11 cellular contexts compared by ENCODE assay signal in genomic region chr12:66132408-66132807, GRCh38. TPM values are rescaled to one million over a fixed set of nuclear protein-coding genes. Genes with fewer than 3 reads are reported as not detected.
A peak's percentile ranks its signal among the peaks of the same experiment; 100 is the strongest.
DNase-seq lines count a peak whose midpoint lies in the region; ATAC-seq, FAIRE-seq and TF ChIP-seq lines count a peak whose summit lies in the region.
"Had no signal": no experiment of that assay in that cellular context is flagged by ENCODE, and none has a peak within 500 bp of the region (broad histone marks: within the 10 kb centered on the region; RNA-seq: fewer than 3 reads in every experiment).

No MANE protein-coding gene starts in this region.

- no peak overlapping the region for H3K27ac Mint-ChIP-seq in activated CD8-positive, alpha-beta T cell treated with anti-CD3 and anti-CD28 coated beads for 36 hours
- peak overlapping the region in 3 of 6 donors; percentile 11 to 39 (median 32) for H3K27ac Mint-ChIP-seq in immature natural killer cell
- H3K27ac Mint-ChIP-seq in activated CD8-positive, alpha-beta memory T cell treated with anti-CD3 and anti-CD28 coated beads, Interleukin-2, amount 10 ng/mL, durations not matched to agents 7 days and 5 days: no peak overlapping the region

- H3K9me3 ChIP-seq in HEK293 (ENCODE audit: control insufficient read depth, insufficient read depth, low read depth, low read length): no peaks in the 10 kb centered on the region
- H3K9me3 ChIP-seq in small intestine (ENCODE audit: control insufficient read depth, low read depth): no peaks in the 10 kb centered on the region
- H3K9me3 ChIP-seq: transverse colon had no signal

- H3K4me3 ChIP-seq in HEK293 (ENCODE audit: low read depth, low read length) (no peak overlapping the region), small intestine (ENCODE audit: low read depth in 1 of 2, low read length in 2 of 2) (no peak overlapping the region)

- no peak for FAIRE-seq in small intestine (lab: Jason Lieb, UNC)

- intact Hi-C loops in activated CD8-positive, alpha-beta T cell treated with anti-CD3 and anti-CD28 coated beads for 36 hours (cut with micrococcal nuclease): no loop called here

- H3K9me3 Mint-ChIP-seq in activated CD8-positive, alpha-beta T cell treated with anti-CD3 and anti-CD28 coated beads for 36 hours: no peaks in the 10 kb centered on the region
- H3K9me3 Mint-ChIP-seq in immature natural killer cell: no peaks in the 10 kb centered on the region
- H3K9me3 Mint-ChIP-seq in activated CD8-positive, alpha-beta memory T cell treated with anti-CD3 and anti-CD28 coated beads, Interleukin-2, amount 10 ng/mL, durations not matched to agents 7 days and 5 days (ENCODE audit: low read depth): no peaks in the 10 kb centered on the region

- ATAC-seq in activated CD8-positive, alpha-beta T cell treated with anti-CD3 and anti-CD28 coated beads for 36 hours: no peak
- no peak for ATAC-seq in activated CD8-positive, alpha-beta memory T cell treated with anti-CD3 and anti-CD28 coated beads, Interleukin-2, amount 10 ng/mL, durations not matched to agents 7 days and 5 days

- DNase-seq in AG20443 (ENCODE audit: low spot score) (peak; percentile 39), immature natural killer cell (no peak), small intestine (no peak), GM13977 (ENCODE audit: low spot score) (no peak), NCI-H2107 treated with DMSO at 0.1 percent for 48 hours (lab: John Stamatoyannopoulos, UW; ENCODE audit: unreplicated experiment) (no peak)
- no peak for DNase-seq in activated CD8-positive, alpha-beta T cell treated with anti-CD3 and anti-CD28 coated beads for 36 hours
- no peak for DNase-seq in activated CD8-positive, alpha-beta memory T cell treated with anti-CD3 and anti-CD28 coated beads, Interleukin-2, amount 10 ng/mL, durations not matched to agents 7 days and 5 days
- DNase-seq: activated CD8-positive, alpha-beta memory T cell treated with anti-CD3 and anti-CD28 coated beads, Interleukin-2, amount 50 U/mL, for 4 hours; NCI-H526 treated with DMSO at 0.1 percent for 48 hours; transverse colon had no signal

- peaks cover 33% of the 10 kb centered on the region for H3K36me3 Mint-ChIP-seq in activated CD8-positive, alpha-beta T cell treated with anti-CD3 and anti-CD28 coated beads for 36 hours (ENCODE audit: low read depth)
- peaks cover 7 to 15% (median 11%) of the 10 kb centered on the region in 3 donors for H3K36me3 Mint-ChIP-seq in immature natural killer cell
- H3K36me3 Mint-ChIP-seq in activated CD8-positive, alpha-beta memory T cell treated with anti-CD3 and anti-CD28 coated beads, Interleukin-2, amount 10 ng/mL, durations not matched to agents 7 days and 5 days: peaks cover 34% of the 10 kb centered on the region

- peaks cover 33% of the 10 kb centered on the region for H3K4me1 Mint-ChIP-seq in activated CD8-positive, alpha-beta T cell treated with anti-CD3 and anti-CD28 coated beads for 36 hours (ENCODE audit: low read depth)
- H3K4me1 Mint-ChIP-seq in immature natural killer cell: peaks cover 35 to 50% of the 10 kb centered on the region in 2 donors
- peaks cover 48% of the 10 kb centered on the region for H3K4me1 Mint-ChIP-seq in activated CD8-positive, alpha-beta memory T cell treated with anti-CD3 and anti-CD28 coated beads, Interleukin-2, amount 10 ng/mL, durations not matched to agents 7 days and 5 days

- H3K27ac ChIP-seq in HEK293 (ENCODE audit: extremely low read depth, low read depth, low read length) (no peak overlapping the region), small intestine (ENCODE audit: low read depth in 1 of 2, low read length in 1 of 2) (no peak overlapping the region)
- H3K27ac ChIP-seq: transverse colon had no signal

- H3K36me3 ChIP-seq in HEK293 (ENCODE audit: control insufficient read depth in 2 of 2, insufficient read depth in 1 of 2, low read length in 2 of 2) (peaks cover 18 to 32% of the 10 kb centered on the region in 2 experiments), small intestine (ENCODE audit: control insufficient read depth in 2 of 2, insufficient read depth in 2 of 2, low read length in 2 of 2) (peaks cover 4 to 5% of the 10 kb centered on the region in 2 donors)

- H3K27me3 ChIP-seq in small intestine (ENCODE audit: control insufficient read depth in 2 of 2, insufficient read depth in 2 of 2, low read length in 2 of 2): no peaks in the 10 kb centered on the region
- H3K27me3 ChIP-seq: transverse colon had no signal

- H3K27me3 Mint-ChIP-seq in activated CD8-positive, alpha-beta T cell treated with anti-CD3 and anti-CD28 coated beads for 36 hours: no peaks in the 10 kb centered on the region
- peaks cover 5 to 12% (median 7%) of the 10 kb centered on the region in 3 donors for H3K27me3 Mint-ChIP-seq in immature natural killer cell (ENCODE audit: low read depth in 3 of 3)
- no peaks in the 10 kb centered on the region for H3K27me3 Mint-ChIP-seq in activated CD8-positive, alpha-beta memory T cell treated with anti-CD3 and anti-CD28 coated beads, Interleukin-2, amount 10 ng/mL, durations not matched to agents 7 days and 5 days

- in situ Hi-C loops in GM13977 (cut with MboI; ENCODE audit: low pct_unique_long_range_greater_than_20kb, low sequenced_read_pairs, unreplicated experiment): no loop called here

- POLR2A ChIA-PET in HEK293 (lab: Yijun Ruan, JAX): interaction anchor here (3.3 kb wide), 1 partner anchor 37 kb away, joined by 36 read pairs; the partner anchor contains the start of gene TMBIM4
- POLR2A ChIA-PET in activated CD8-positive, alpha-beta T cell treated with anti-CD3 and anti-CD28 coated beads for 36 hours (lab: Charles Lee): interaction anchor here (2.7 kb wide), 1 partner anchor 38 kb away, joined by 24 read pairs; the partner anchor contains the start of gene TMBIM4

- peak overlapping the region; percentile 97 for H3K4me3 Mint-ChIP-seq in activated CD8-positive, alpha-beta T cell treated with anti-CD3 and anti-CD28 coated beads for 36 hours
- H3K4me3 Mint-ChIP-seq in immature natural killer cell: peak overlapping the region in 4 of 5 donors; percentile 17 to 59 (median 50)
- H3K4me3 Mint-ChIP-seq in activated CD8-positive, alpha-beta memory T cell treated with anti-CD3 and anti-CD28 coated beads, Interleukin-2, amount 10 ng/mL, durations not matched to agents 7 days and 5 days: no peak overlapping the region

- CTCF ChIA-PET in HEK293 (lab: Yijun Ruan, JAX): interaction anchor here (1.1 to 2.8 kb wide), 3 partner anchors 13 to 37 kb away, joined by 3 to 12 read pairs (median 5); no protein-coding TSS in a partner anchor
- CTCF ChIA-PET in activated CD8-positive, alpha-beta T cell treated with anti-CD3 and anti-CD28 coated beads for 36 hours (lab: Charles Lee): interaction anchor here (1.0 to 2.7 kb wide), 3 partner anchors 25 to 276 kb away, joined by 3 to 7 read pairs (median 4); no protein-coding TSS in a partner anchor
- CTCF ChIA-PET in activated CD8-positive, alpha-beta memory T cell treated with anti-CD3 and anti-CD28 coated beads, Interleukin-2, amount 10 ng/mL, durations not matched to agents 7 days and 5 days (lab: Charles Lee): interaction anchor here (0.9 kb wide), 1 partner anchor 13 kb away, joined by 3 read pairs; no protein-coding TSS in a partner anchor

- no peak for TF ChIP-seq CTCF in HEK293 (tag by site-specific recombination; IDR thresholded peaks at IDR 0.05)
- no peak for TF ChIP-seq CTCF in activated CD8-positive, alpha-beta T cell treated with anti-CD3 and anti-CD28 coated beads for 36 hours (IDR thresholded peaks at IDR 0.05)
- no peak for TF ChIP-seq CTCF in GM13977 (IDR thresholded peaks at IDR 0.05; ENCODE audit: extremely low read depth, insufficient read depth, missing control alignments)

- H3K4me1 ChIP-seq in HEK293 (ENCODE audit: control insufficient read depth, insufficient read depth, low read length): no peaks in the 10 kb centered on the region
- H3K4me1 ChIP-seq in small intestine (ENCODE audit: control insufficient read depth in 2 of 2, insufficient read depth in 1 of 2, low read depth in 1 of 2, low read length in 1 of 2): peaks cover 0 to 5% of the 10 kb centered on the region in 2 donors

TF ChIP-seq in HEK293, 187 proteins besides CTCF, POLR2A, EP300 and RAD21 (continues in another document):
- TF ChIP-seq ZBTB17 (tag by site-specific recombination; IDR thresholded peaks at IDR 0.05): peak; percentile 66
- peak; percentile 76 for TF ChIP-seq ZNF692 (tag by site-specific recombination; IDR thresholded peaks at IDR 0.05)
- TF ChIP-seq ZNF426 (tag by site-specific recombination; IDR thresholded peaks at IDR 0.05): no peak
- TF ChIP-seq ZFHX2 (tag by site-specific recombination; conservative IDR thresholded peaks at IDR 0.05): no peak
- TF ChIP-seq ZFP69B (tag by site-specific recombination; IDR thresholded peaks at IDR 0.05): 0 out of 2 replicates have a peak, but pooled peaks have one; percentile 40
- no peak for TF ChIP-seq ZNF621 (tag by site-specific recombination; IDR thresholded peaks at IDR 0.05)

RNA-seq across cellular contexts. Expression of gene LLPH, which starts 1.9 kb away (rescaled TPM):
- 10 to 100 TPM; 33.6 to 34.1 TPM for total RNA-seq in activated CD8-positive, alpha-beta T cell treated with anti-CD3 and anti-CD28 coated beads for 36 hours
- 10 to 100 TPM; 34.9 to 44.1 (median 36.4) TPM for polyA plus RNA-seq in immature natural killer cell
- 10 to 100 TPM; 18.8 to 28.3 (median 26.5) TPM for polyA plus RNA-seq in small intestine
- 10 to 100 TPM; 35.3 to 40.3 TPM for total RNA-seq in activated CD8-positive, alpha-beta memory T cell treated with anti-CD3 and anti-CD28 coated beads, Interleukin-2, amount 10 ng/mL, durations not matched to agents 7 days and 5 days

RNA-seq across cellular contexts. Expression of gene TMBIM4, which starts 37.4 kb away (rescaled TPM):
- 10 to 100 TPM; 41.7 to 45.8 TPM for total RNA-seq in activated CD8-positive, alpha-beta T cell treated with anti-CD3 and anti-CD28 coated beads for 36 hours
- polyA plus RNA-seq in immature natural killer cell (100 to 1,000 TPM; 314 to 540 (median 336) TPM), small intestine (100 to 1,000 TPM in 1 of 3 donors, 10 to 100 TPM in 2; 45.7 to 165 (median 56.4) TPM)
- 10 to 100 TPM; 50.5 to 64.5 TPM for total RNA-seq in activated CD8-positive, alpha-beta memory T cell treated with anti-CD3 and anti-CD28 coated beads, Interleukin-2, amount 10 ng/mL, durations not matched to agents 7 days and 5 days

RNA-seq across cellular contexts. Expression of gene IRAK3, which starts 56.6 kb away (rescaled TPM):
- under 1 TPM; 0.31 to 0.34 TPM for total RNA-seq in activated CD8-positive, alpha-beta T cell treated with anti-CD3 and anti-CD28 coated beads for 36 hours
- polyA plus RNA-seq in immature natural killer cell: 1 to 10 TPM in 1 of 3 donors, under 1 TPM in 1, not detected in 1; 0.53 to 1.2 TPM
- polyA plus RNA-seq in small intestine: 1 to 10 TPM in 1 of 3 donors, under 1 TPM in 2; 0.22 to 4.0 (median 0.81) TPM
- under 1 TPM; 0.20 to 0.52 TPM for total RNA-seq in activated CD8-positive, alpha-beta memory T cell treated with anti-CD3 and anti-CD28 coated beads, Interleukin-2, amount 10 ng/mL, durations not matched to agents 7 days and 5 days
